Comparison of ENCODE assay signal across 1 cellular context in the genomic region with DNA sequence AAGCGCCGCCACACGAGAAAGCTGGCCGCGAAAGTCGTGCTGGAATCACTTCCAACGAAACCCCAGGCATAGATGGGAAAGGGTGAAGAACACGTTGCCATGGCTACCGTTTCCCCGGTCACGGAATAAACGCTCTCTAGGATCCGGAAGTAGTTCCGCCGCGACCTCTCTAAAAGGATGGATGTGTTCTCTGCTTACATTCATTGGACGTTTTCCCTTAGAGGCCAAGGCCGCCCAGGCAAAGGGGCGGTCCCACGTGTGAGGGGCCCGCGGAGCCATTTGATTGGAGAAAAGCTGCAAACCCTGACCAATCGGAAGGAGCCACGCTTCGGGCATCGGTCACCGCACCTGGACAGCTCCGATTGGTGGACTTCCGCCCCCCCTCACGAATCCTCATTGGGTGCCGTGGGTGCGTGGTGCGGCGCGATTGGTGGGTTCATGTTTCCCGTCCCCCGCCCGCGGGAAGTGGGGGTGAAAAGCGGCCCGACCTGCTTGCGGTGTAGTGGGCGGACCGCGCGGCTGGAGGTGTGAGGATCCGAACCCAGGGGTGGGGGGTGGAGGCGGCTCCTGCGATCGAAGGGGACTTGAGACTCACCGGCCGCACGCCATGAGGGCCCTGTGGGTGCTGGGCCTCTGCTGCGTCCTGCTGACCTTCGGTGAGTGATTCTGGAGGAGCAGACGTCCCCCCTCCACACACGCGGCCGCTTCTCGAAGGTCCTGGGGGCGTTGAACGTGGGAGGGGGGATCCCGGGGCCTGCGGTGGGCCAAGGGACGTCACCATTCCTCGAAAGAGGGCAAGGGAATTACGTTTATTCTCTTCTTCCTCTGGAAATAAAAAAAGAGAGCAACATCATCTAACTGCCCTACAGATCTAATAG.
A peak's percentile ranks its signal among the peaks of the same experiment; 100 is the strongest.
TF ChIP-seq lines count a peak whose summit lies in the region.

A gene (plus strand): TSS at position 502 of the 878 bp plus-strand sequence. CDS start 106 bp downstream, at position 608.

TF ChIP-seq in A549, 52 proteins besides CTCF, POLR2A, EP300 and RAD21 (continued from another document):
- TF ChIP-seq, protein P1, sequence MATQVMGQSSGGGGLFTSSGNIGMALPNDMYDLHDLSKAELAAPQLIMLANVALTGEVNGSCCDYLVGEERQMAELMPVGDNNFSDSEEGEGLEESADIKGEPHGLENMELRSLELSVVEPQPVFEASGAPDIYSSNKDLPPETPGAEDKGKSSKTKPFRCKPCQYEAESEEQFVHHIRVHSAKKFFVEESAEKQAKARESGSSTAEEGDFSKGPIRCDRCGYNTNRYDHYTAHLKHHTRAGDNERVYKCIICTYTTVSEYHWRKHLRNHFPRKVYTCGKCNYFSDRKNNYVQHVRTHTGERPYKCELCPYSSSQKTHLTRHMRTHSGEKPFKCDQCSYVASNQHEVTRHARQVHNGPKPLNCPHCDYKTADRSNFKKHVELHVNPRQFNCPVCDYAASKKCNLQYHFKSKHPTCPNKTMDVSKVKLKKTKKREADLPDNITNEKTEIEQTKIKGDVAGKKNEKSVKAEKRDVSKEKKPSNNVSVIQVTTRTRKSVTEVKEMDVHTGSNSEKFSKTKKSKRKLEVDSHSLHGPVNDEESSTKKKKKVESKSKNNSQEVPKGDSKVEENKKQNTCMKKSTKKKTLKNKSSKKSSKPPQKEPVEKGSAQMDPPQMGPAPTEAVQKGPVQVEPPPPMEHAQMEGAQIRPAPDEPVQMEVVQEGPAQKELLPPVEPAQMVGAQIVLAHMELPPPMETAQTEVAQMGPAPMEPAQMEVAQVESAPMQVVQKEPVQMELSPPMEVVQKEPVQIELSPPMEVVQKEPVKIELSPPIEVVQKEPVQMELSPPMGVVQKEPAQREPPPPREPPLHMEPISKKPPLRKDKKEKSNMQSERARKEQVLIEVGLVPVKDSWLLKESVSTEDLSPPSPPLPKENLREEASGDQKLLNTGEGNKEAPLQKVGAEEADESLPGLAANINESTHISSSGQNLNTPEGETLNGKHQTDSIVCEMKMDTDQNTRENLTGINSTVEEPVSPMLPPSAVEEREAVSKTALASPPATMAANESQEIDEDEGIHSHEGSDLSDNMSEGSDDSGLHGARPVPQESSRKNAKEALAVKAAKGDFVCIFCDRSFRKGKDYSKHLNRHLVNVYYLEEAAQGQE (IDR thresholded peaks at IDR 0.05) = peak; percentile 53; the same call in 1 of the 2 replicates
- TF ChIP-seq, protein P2, sequence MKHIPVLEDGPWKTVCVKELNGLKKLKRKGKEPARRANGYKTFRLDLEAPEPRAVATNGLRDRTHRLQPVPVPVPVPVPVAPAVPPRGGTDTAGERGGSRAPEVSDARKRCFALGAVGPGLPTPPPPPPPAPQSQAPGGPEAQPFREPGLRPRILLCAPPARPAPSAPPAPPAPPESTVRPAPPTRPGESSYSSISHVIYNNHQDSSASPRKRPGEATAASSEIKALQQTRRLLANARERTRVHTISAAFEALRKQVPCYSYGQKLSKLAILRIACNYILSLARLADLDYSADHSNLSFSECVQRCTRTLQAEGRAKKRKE (CRISPR knock-in tag; IDR thresholded peaks at IDR 0.05; ENCODE audit: low read depth) = no peak
- TF ChIP-seq JUNB (IDR thresholded peaks at IDR 0.05) = no peak
- no peak for TF ChIP-seq FOSL2 (IDR thresholded peaks at IDR 0.05)
- no peak for TF ChIP-seq FOSL2 (CRISPR knock-in tag; IDR thresholded peaks at IDR 0.05)
- TF ChIP-seq, protein P3, sequence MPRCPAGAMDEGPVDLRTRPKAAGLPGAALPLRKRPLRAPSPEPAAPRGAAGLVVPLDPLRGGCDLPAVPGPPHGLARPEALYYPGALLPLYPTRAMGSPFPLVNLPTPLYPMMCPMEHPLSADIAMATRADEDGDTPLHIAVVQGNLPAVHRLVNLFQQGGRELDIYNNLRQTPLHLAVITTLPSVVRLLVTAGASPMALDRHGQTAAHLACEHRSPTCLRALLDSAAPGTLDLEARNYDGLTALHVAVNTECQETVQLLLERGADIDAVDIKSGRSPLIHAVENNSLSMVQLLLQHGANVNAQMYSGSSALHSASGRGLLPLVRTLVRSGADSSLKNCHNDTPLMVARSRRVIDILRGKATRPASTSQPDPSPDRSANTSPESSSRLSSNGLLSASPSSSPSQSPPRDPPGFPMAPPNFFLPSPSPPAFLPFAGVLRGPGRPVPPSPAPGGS (IDR thresholded peaks at IDR 0.05) = peak; percentile 78; the same call in 2 of the 3 replicates
- no peak for TF ChIP-seq HDAC2 (IDR thresholded peaks at IDR 0.05)
- TF ChIP-seq, protein P4, sequence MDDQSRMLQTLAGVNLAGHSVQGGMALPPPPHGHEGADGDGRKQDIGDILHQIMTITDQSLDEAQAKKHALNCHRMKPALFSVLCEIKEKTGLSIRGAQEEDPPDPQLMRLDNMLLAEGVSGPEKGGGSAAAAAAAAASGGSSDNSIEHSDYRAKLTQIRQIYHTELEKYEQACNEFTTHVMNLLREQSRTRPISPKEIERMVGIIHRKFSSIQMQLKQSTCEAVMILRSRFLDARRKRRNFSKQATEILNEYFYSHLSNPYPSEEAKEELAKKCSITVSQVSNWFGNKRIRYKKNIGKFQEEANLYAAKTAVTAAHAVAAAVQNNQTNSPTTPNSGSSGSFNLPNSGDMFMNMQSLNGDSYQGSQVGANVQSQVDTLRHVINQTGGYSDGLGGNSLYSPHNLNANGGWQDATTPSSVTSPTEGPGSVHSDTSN (IDR thresholded peaks at IDR 0.05) = peak; percentile 57
- TF ChIP-seq KDM5A (IDR thresholded peaks at IDR 0.05) = no peak
- no peak for TF ChIP-seq FOXS1 (CRISPR knock-in tag; IDR thresholded peaks at IDR 0.05)
- TF ChIP-seq RARB (CRISPR knock-in tag; IDR thresholded peaks at IDR 0.05) = no peak
- TF ChIP-seq GATA3 (IDR thresholded peaks at IDR 0.05; ENCODE audit: borderline replicate concordance) = peak; percentile 53; the same call in 1 of the 2 replicates
- TF ChIP-seq, protein P5, sequence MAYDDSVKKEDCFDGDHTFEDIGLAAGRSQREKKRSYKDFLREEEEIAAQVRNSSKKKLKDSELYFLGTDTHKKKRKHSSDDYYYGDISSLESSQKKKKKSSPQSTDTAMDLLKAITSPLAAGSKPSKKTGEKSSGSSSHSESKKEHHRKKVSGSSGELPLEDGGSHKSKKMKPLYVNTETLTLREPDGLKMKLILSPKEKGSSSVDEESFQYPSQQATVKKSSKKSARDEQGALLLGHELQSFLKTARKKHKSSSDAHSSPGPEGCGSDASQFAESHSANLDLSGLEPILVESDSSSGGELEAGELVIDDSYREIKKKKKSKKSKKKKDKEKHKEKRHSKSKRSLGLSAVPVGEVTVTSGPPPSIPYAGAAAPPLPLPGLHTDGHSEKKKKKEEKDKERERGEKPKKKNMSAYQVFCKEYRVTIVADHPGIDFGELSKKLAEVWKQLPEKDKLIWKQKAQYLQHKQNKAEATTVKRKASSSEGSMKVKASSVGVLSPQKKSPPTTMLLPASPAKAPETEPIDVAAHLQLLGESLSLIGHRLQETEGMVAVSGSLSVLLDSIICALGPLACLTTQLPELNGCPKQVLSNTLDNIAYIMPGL (CRISPR knock-in tag; IDR thresholded peaks at IDR 0.05; ENCODE audit: borderline replicate concordance) = no peak
- no peak for TF ChIP-seq RCOR1 (IDR thresholded peaks at IDR 0.05; ENCODE audit: low read depth, low read length)
- TF ChIP-seq HOXA7 (CRISPR knock-in tag; IDR thresholded peaks at IDR 0.05) = no peak
- no peak for TF ChIP-seq CHD4 (IDR thresholded peaks at IDR 0.05; ENCODE audit: borderline replicate concordance)
- TF ChIP-seq CEBPB (IDR thresholded peaks at IDR 0.05) = no peak
- TF ChIP-seq, protein P6, sequence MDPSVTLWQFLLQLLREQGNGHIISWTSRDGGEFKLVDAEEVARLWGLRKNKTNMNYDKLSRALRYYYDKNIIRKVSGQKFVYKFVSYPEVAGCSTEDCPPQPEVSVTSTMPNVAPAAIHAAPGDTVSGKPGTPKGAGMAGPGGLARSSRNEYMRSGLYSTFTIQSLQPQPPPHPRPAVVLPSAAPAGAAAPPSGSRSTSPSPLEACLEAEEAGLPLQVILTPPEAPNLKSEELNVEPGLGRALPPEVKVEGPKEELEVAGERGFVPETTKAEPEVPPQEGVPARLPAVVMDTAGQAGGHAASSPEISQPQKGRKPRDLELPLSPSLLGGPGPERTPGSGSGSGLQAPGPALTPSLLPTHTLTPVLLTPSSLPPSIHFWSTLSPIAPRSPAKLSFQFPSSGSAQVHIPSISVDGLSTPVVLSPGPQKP (IDR thresholded peaks at IDR 0.05; ENCODE audit: low read depth, low read length) = no peak
- no peak for TF ChIP-seq KDM1A (IDR thresholded peaks at IDR 0.05; ENCODE audit: low read depth)
- no peak for TF ChIP-seq HOXB13 (CRISPR knock-in tag; IDR thresholded peaks at IDR 0.05; ENCODE audit: low read depth)
- peak; percentile 31; the same call in 1 of the 2 replicates for TF ChIP-seq HOXB5 (CRISPR knock-in tag; IDR thresholded peaks at IDR 0.05)
- TF ChIP-seq POLR2AphosphoS2 (conservative IDR thresholded peaks at IDR 0.05; ENCODE audit: low read length) = no peak
- TF ChIP-seq, protein P7, sequence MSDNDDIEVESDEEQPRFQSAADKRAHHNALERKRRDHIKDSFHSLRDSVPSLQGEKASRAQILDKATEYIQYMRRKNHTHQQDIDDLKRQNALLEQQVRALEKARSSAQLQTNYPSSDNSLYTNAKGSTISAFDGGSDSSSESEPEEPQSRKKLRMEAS (IDR thresholded peaks at IDR 0.05) = peak; percentile 97
- no peak for TF ChIP-seq NPAS2 (CRISPR knock-in tag; IDR thresholded peaks at IDR 0.05; ENCODE audit: borderline replicate concordance)
- TF ChIP-seq EHF (CRISPR knock-in tag; IDR thresholded peaks at IDR 0.05) = no peak
- TF ChIP-seq ZFP36 (IDR thresholded peaks at IDR 0.05; ENCODE audit: borderline replicate concordance, partially characterized antibody) = no peak
- TF ChIP-seq CHD2 (IDR thresholded peaks at IDR 0.05; ENCODE audit: low read length, partially characterized antibody) = no peak
- TF ChIP-seq ESRRA (IDR thresholded peaks at IDR 0.05; ENCODE audit: borderline replicate concordance, low read length) = no peak
- TF ChIP-seq TP53 (CRISPR knock-in tag; IDR thresholded peaks at IDR 0.05) = no peak
TF ChIP-seq in A549: peak in this region for 14.
